ENCODE assay signal across 1 cellular context in genomic region chr10:44978570-44979280, GRCh38.
A peak's percentile ranks its signal among the peaks of the same experiment; 100 is the strongest.
TF ChIP-seq lines count a peak whose summit lies in the region.

A gene with protein sequence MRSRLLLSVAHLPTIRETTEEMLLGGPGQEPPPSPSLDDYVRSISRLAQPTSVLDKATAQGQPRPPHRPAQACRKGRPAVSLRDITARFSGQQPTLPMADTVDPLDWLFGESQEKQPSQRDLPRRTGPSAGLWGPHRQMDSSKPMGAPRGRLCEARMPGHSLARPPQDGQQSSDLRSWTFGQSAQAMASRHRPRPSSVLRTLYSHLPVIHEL (minus strand): TSS chr10:44978809. CDS start chr10:44978030, 779 bp downstream.

TF ChIP-seq in HepG2, 621 proteins besides CTCF, POLR2A, EP300 and RAD21 (continued from another document):
- TF ChIP-seq, protein P1, sequence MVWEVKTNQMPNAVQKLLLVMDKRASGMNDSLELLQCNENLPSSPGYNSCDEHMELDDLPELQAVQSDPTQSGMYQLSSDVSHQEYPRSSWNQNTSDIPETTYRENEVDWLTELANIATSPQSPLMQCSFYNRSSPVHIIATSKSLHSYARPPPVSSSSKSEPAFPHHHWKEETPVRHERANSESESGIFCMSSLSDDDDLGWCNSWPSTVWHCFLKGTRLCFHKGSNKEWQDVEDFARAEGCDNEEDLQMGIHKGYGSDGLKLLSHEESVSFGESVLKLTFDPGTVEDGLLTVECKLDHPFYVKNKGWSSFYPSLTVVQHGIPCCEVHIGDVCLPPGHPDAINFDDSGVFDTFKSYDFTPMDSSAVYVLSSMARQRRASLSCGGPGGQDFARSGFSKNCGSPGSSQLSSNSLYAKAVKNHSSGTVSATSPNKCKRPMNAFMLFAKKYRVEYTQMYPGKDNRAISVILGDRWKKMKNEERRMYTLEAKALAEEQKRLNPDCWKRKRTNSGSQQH (CRISPR knock-in tag; IDR thresholded peaks at IDR 0.05; ENCODE audit: low read depth): peak; percentile 83; the same call in 1 of the 2 replicates
- TF ChIP-seq MBD4 (IDR thresholded peaks at IDR 0.05; ENCODE audit: borderline replicate concordance, low read length) (no peak), MTA3 (CRISPR knock-in tag; IDR thresholded peaks at IDR 0.05) (no peak), SMARCE1 (IDR thresholded peaks at IDR 0.05; ENCODE audit: borderline replicate concordance) (no peak), SATB2 (CRISPR knock-in tag; IDR thresholded peaks at IDR 0.05) (no peak), ZNF777 (CRISPR knock-in tag; IDR thresholded peaks at IDR 0.05) (no peak), DBP (CRISPR knock-in tag; IDR thresholded peaks at IDR 0.05; ENCODE audit: not compliant biosample characterization) (peak; percentile 65), KLF6 (CRISPR knock-in tag; IDR thresholded peaks at IDR 0.05) (peak; percentile 96; the same call in 1 of the 2 replicates), HES4 (CRISPR knock-in tag; IDR thresholded peaks at IDR 0.05; ENCODE audit: borderline replicate concordance) (0 out of 2 replicates have a peak, but pooled peaks have one; percentile 52), HMGXB3 (CRISPR knock-in tag; IDR thresholded peaks at IDR 0.05; ENCODE audit: borderline replicate concordance) (peak; percentile 90), PTBP1 (IDR thresholded peaks at IDR 0.05; ENCODE audit: low read depth, low read length, poor library complexity, severe bottlenecking) (peak; percentile 49), ZSCAN29 (CRISPR knock-in tag; conservative IDR thresholded peaks at IDR 0.05) (peak; percentile 39; the same call in 1 of the 2 replicates), ZNF160 (CRISPR knock-in tag; IDR thresholded peaks at IDR 0.05) (no peak; the same call in 1 of the 2 replicates)
- TF ChIP-seq, protein P2, sequence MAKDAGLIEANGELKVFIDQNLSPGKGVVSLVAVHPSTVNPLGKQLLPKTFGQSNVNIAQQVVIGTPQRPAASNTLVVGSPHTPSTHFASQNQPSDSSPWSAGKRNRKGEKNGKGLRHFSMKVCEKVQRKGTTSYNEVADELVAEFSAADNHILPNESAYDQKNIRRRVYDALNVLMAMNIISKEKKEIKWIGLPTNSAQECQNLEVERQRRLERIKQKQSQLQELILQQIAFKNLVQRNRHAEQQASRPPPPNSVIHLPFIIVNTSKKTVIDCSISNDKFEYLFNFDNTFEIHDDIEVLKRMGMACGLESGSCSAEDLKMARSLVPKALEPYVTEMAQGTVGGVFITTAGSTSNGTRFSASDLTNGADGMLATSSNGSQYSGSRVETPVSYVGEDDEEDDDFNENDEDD (CRISPR knock-in tag; IDR thresholded peaks at IDR 0.05; ENCODE audit: borderline replicate concordance): no peak
- TF ChIP-seq, protein P3, sequence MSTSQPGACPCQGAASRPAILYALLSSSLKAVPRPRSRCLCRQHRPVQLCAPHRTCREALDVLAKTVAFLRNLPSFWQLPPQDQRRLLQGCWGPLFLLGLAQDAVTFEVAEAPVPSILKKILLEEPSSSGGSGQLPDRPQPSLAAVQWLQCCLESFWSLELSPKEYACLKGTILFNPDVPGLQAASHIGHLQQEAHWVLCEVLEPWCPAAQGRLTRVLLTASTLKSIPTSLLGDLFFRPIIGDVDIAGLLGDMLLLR (CRISPR knock-in tag; IDR thresholded peaks at IDR 0.05): no peak
- TF ChIP-seq, protein P4, sequence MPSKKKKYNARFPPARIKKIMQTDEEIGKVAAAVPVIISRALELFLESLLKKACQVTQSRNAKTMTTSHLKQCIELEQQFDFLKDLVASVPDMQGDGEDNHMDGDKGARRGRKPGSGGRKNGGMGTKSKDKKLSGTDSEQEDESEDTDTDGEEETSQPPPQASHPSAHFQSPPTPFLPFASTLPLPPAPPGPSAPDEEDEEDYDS (CRISPR knock-in tag; IDR thresholded peaks at IDR 0.05): peak; percentile 95
